8 cellular contexts compared by ENCODE assay signal in genomic region chr10:6300106-6300783, GRCh38.
DNase-seq lines count a peak whose midpoint lies in the region; ATAC-seq and TF ChIP-seq lines count a peak whose summit lies in the region.

No MANE protein-coding gene starts in this region.

- H3K4me3 ChIP-seq in NB4 (ENCODE audit: low read depth, low read length) = no peak overlapping the region

- DNase-seq in DMS 273 (lab: John Stamatoyannopoulos, UW; ENCODE audit: unreplicated experiment) = peak; percentile 2
- DNase-seq in DMS 273 treated with DMSO at 0.1 percent for 48 hours (lab: John Stamatoyannopoulos, UW) = no peak
- DNase-seq in NB4 (ENCODE audit: low read depth) = peak; percentile 74
- no peak for DNase-seq in activated naive CD8-positive, alpha-beta T cell treated with anti-CD3 and anti-CD28 coated beads, Interleukin-2, amount 50 U/mL, for 24 hours
- DNase-seq in medulla oblongata (ENCODE audit: extremely low spot score) = peak; percentile 81
- no peak for DNase-seq in NCI-H146 (lab: John Stamatoyannopoulos, UW)
- no peak for DNase-seq in NCI-H2107 treated with DMSO at 0.1 percent for 48 hours (lab: John Stamatoyannopoulos, UW; ENCODE audit: unreplicated experiment)

- H3K4me1 Mint-ChIP-seq in activated naive CD8-positive, alpha-beta T cell treated with anti-CD3 and anti-CD28 coated beads, Interleukin-2, amount 50 U/mL, for 24 hours = peaks cover 52% of the 10 kb centered on the region

- H3K9me3 Mint-ChIP-seq in activated naive CD8-positive, alpha-beta T cell treated with anti-CD3 and anti-CD28 coated beads, Interleukin-2, amount 50 U/mL, for 24 hours = peaks cover 4% of the 10 kb centered on the region

- no peak for TF ChIP-seq CTCF in NB4 (IDR thresholded peaks at IDR 0.05; ENCODE audit: low read depth, low read length)

- H3K27ac Mint-ChIP-seq in activated naive CD8-positive, alpha-beta T cell treated with anti-CD3 and anti-CD28 coated beads, Interleukin-2, amount 50 U/mL, for 24 hours = peak overlapping the region; percentile 71

- ATAC-seq in HG02623 (IDR thresholded peaks at IDR 0.05; ENCODE audit: unreplicated experiment) = peak; percentile 80
- peak; percentile 75 for ATAC-seq in activated naive CD8-positive, alpha-beta T cell treated with anti-CD3 and anti-CD28 coated beads, Interleukin-2, amount 50 U/mL, for 24 hours

- peak overlapping the region; percentile 40 for H3K4me3 Mint-ChIP-seq in activated naive CD8-positive, alpha-beta T cell treated with anti-CD3 and anti-CD28 coated beads, Interleukin-2, amount 50 U/mL, for 24 hours

- TF ChIP-seq POLR2A in NB4 (IDR thresholded peaks at IDR 0.05; ENCODE audit: extremely low read depth, insufficient read length) = no peak

- no peaks in the 10 kb centered on the region for H3K36me3 Mint-ChIP-seq in activated naive CD8-positive, alpha-beta T cell treated with anti-CD3 and anti-CD28 coated beads, Interleukin-2, amount 50 U/mL, for 24 hours (ENCODE audit: low read depth)

- no peaks in the 10 kb centered on the region for H3K27me3 Mint-ChIP-seq in activated naive CD8-positive, alpha-beta T cell treated with anti-CD3 and anti-CD28 coated beads, Interleukin-2, amount 50 U/mL, for 24 hours

Comparison
In these comparisons a context has a peak if more than half of its experiments do, and no peak if none do; other contexts are left out.
1. DNase-seq: peak in DMS 273 (single experiment), NB4 (single experiment) and medulla oblongata (single experiment); none in DMS 273 treated with DMSO at 0.1 percent for 48 hours (single experiment), activated naive CD8-positive, alpha-beta T cell treated with anti-CD3 and anti-CD28 coated beads, Interleukin-2, amount 50 U/mL, for 24 hours (single experiment), NCI-H146 (single experiment) and NCI-H2107 treated with DMSO at 0.1 percent for 48 hours (single experiment).